In genomic region chr4:37826282-37827029, GRCh38 we compare ENCODE assay signal across 8 cellular contexts. TPM values are rescaled to one million over a fixed set of nuclear protein-coding genes. Genes with fewer than 3 reads are reported as not detected.
DNase-seq lines count a peak whose midpoint lies in the region; ATAC-seq and TF ChIP-seq lines count a peak whose summit lies in the region.

TSS of gene PGM2 (plus strand) at chr4:37826686. CDS start at chr4:37826733, 47 bp downstream.

- in situ Hi-C loops in KBM-7 (cut with MboI; ENCODE audit: low pct_unique_long_range_greater_than_20kb, low sequenced_read_pairs) = loop anchor here (25.0 kb wide), 1 partner anchor 861 kb away; no protein-coding TSS in a partner anchor

- peak within 1 kb of the TSS; percentile 63 to 79; a peak in 3 of 4 replicates for H3K4me3 ChIP-seq in DND-41 (ENCODE audit: low read depth in 1 of 2, low read length in 2 of 2)
- peak within 1 kb of the TSS; percentile 69 to 86 (median 79) for H3K4me3 ChIP-seq in Peyer's patch

- no peaks in the 10 kb centered on the region for H3K9me3 Mint-ChIP-seq in natural killer cell treated with Interleukin-12 subunit alpha and Interleukin-12 subunit beta and Interleukin-15 and Interleukin-18, amount 100 ng/mL, for 72 hours
- H3K9me3 Mint-ChIP-seq in stimulated activated naive CD8-positive, alpha-beta T cell treated with anti-CD3 and anti-CD28 coated beads, Interleukin-15, Interleukin-2, amounts not matched to agents 100 ng/mL and 50 ng/mL, for 24 hours = no peaks in the 10 kb centered on the region

- H3K4me1 ChIP-seq in DND-41 (ENCODE audit: insufficient read depth, low read length) (peaks cover 29% of the 10 kb centered on the region), Peyer's patch (peaks cover 0 to 22% (median 2%) of the 10 kb centered on the region in 4 donors)

- H3K27me3 ChIP-seq in DND-41 (ENCODE audit: insufficient read depth, low read length, poor library complexity) = no peaks in the 10 kb centered on the region
- H3K27me3 ChIP-seq in Peyer's patch = no peaks in the 10 kb centered on the region

- peak within 1 kb of the TSS; percentile 85 for H2AFZ ChIP-seq in DND-41 (ENCODE audit: low read depth, low read length)

- H3K79me2 ChIP-seq in DND-41 (ENCODE audit: insufficient read depth, low read length) = peaks cover 14% of the 10 kb centered on the region

- TF ChIP-seq CTCF in DND-41 (IDR thresholded peaks at IDR 0.05; ENCODE audit: borderline replicate concordance, extremely low read depth, low read length, poor library complexity, severe bottlenecking) = no peak
- peak in 1 of 6 experiments; percentile 1 for TF ChIP-seq CTCF in Peyer's patch (IDR thresholded peaks at IDR 0.05)

- H3K9me3 ChIP-seq in DND-41 (ENCODE audit: insufficient read depth, low read length, severe bottlenecking) (no peaks in the 10 kb centered on the region), Peyer's patch (no peaks in the 10 kb centered on the region)

- H3K36me3 ChIP-seq in DND-41 (ENCODE audit: insufficient read depth, low read length) = peaks cover 21% of the 10 kb centered on the region
- H3K36me3 ChIP-seq in Peyer's patch = peaks cover 0 to 13% (median 0%) of the 10 kb centered on the region in 3 donors

- peak; percentile 82 to 88 for TF ChIP-seq POLR2A in Peyer's patch (IDR thresholded peaks at IDR 0.05)

- peak within 1 kb of the TSS; percentile 80 to 93 for H3K27ac Mint-ChIP-seq in natural killer cell treated with Interleukin-12 subunit alpha and Interleukin-12 subunit beta and Interleukin-15 and Interleukin-18, amount 100 ng/mL, for 72 hours
- H3K27ac Mint-ChIP-seq in stimulated activated naive CD8-positive, alpha-beta T cell treated with anti-CD3 and anti-CD28 coated beads, Interleukin-15, Interleukin-2, amounts not matched to agents 100 ng/mL and 50 ng/mL, for 24 hours = peak within 1 kb of the TSS; percentile 99

- H3K4me2 ChIP-seq in DND-41 (ENCODE audit: insufficient read depth, low read length) = peak within 1 kb of the TSS; percentile 83

- H3K36me3 Mint-ChIP-seq in natural killer cell treated with Interleukin-12 subunit alpha and Interleukin-12 subunit beta and Interleukin-15 and Interleukin-18, amount 100 ng/mL, for 72 hours = peaks cover 17% of the 10 kb centered on the region
- peaks cover 43% of the 10 kb centered on the region for H3K36me3 Mint-ChIP-seq in stimulated activated naive CD8-positive, alpha-beta T cell treated with anti-CD3 and anti-CD28 coated beads, Interleukin-15, Interleukin-2, amounts not matched to agents 100 ng/mL and 50 ng/mL, for 24 hours (ENCODE audit: low read depth)

- H3K27me3 Mint-ChIP-seq in natural killer cell treated with Interleukin-12 subunit alpha and Interleukin-12 subunit beta and Interleukin-15 and Interleukin-18, amount 100 ng/mL, for 72 hours = no peaks in the 10 kb centered on the region
- no peaks in the 10 kb centered on the region for H3K27me3 Mint-ChIP-seq in stimulated activated naive CD8-positive, alpha-beta T cell treated with anti-CD3 and anti-CD28 coated beads, Interleukin-15, Interleukin-2, amounts not matched to agents 100 ng/mL and 50 ng/mL, for 24 hours

- H3K9ac ChIP-seq in DND-41 (ENCODE audit: low read depth, low read length) = peak within 1 kb of the TSS; percentile 83

- H4K20me1 ChIP-seq in DND-41 (ENCODE audit: insufficient read depth, low read length) = no peaks in the 10 kb centered on the region

- ATAC-seq in DND-41 (ENCODE audit: insufficient read depth, low read depth) = peak; percentile 97
- peak; percentile 97 for ATAC-seq in GM21717 (IDR thresholded peaks at IDR 0.05; ENCODE audit: unreplicated experiment)
- peak; percentile 98 to 99 for ATAC-seq in natural killer cell treated with Interleukin-12 subunit alpha and Interleukin-12 subunit beta and Interleukin-15 and Interleukin-18, amount 100 ng/mL, for 72 hours

- H3K4me1 Mint-ChIP-seq in natural killer cell treated with Interleukin-12 subunit alpha and Interleukin-12 subunit beta and Interleukin-15 and Interleukin-18, amount 100 ng/mL, for 72 hours (ENCODE audit: low read depth in 2 of 2) = peaks cover 30 to 37% of the 10 kb centered on the region in 2 donors
- H3K4me1 Mint-ChIP-seq in stimulated activated naive CD8-positive, alpha-beta T cell treated with anti-CD3 and anti-CD28 coated beads, Interleukin-15, Interleukin-2, amounts not matched to agents 100 ng/mL and 50 ng/mL, for 24 hours (ENCODE audit: low read depth) = peaks cover 41% of the 10 kb centered on the region

- H3K27ac ChIP-seq in DND-41 (ENCODE audit: low read length) = peak within 1 kb of the TSS; percentile 76
- peak within 1 kb of the TSS; percentile 73 to 90 (median 75) for H3K27ac ChIP-seq in Peyer's patch

- H3K4me3 Mint-ChIP-seq in natural killer cell treated with Interleukin-12 subunit alpha and Interleukin-12 subunit beta and Interleukin-15 and Interleukin-18, amount 100 ng/mL, for 72 hours = peak within 1 kb of the TSS; percentile 94
- peak within 1 kb of the TSS; percentile 97 for H3K4me3 Mint-ChIP-seq in stimulated activated naive CD8-positive, alpha-beta T cell treated with anti-CD3 and anti-CD28 coated beads, Interleukin-15, Interleukin-2, amounts not matched to agents 100 ng/mL and 50 ng/mL, for 24 hours

- peak; percentile 93 for DNase-seq in DND-41
- peak; percentile 91 for DNase-seq in KBM-7
- DNase-seq in Peyer's patch = peak; percentile 89 to 95 (median 94)
- DNase-seq in activated T-helper 1 cell treated with anti-CD3 and anti-CD28 coated beads, Interleukin-2, amount 50 U/mL, for 16 hours (ENCODE audit: low read depth in 1 of 2, low spot score in 1 of 2) = peak; percentile 78 to 83
- DNase-seq in fibroblast of peridontal ligament (ENCODE audit: extremely low read depth) = peak; percentile 58
- peak; percentile 93 for DNase-seq in natural killer cell treated with Interleukin-12 subunit alpha and Interleukin-12 subunit beta and Interleukin-15 and Interleukin-18, amount 100 ng/mL, for 72 hours (ENCODE audit: low spot score)

RNA-seq across cellular contexts. Expression of gene PGM2, which starts in this region (rescaled TPM):
- 10 to 100 TPM; 11.3 to 27.2 (median 16.5) TPM for total RNA-seq in Peyer's patch
- total RNA-seq in natural killer cell treated with Interleukin-12 subunit alpha and Interleukin-12 subunit beta and Interleukin-15 and Interleukin-18, amount 100 ng/mL, for 72 hours = 10 to 100 TPM; 50.7 to 52.2 TPM

Comparison
In these comparisons a context has a peak if more than half of its experiments do, and no peak if none do; other contexts are left out.
1. Peak in every context shown above with its lines: DNase-seq, ATAC-seq, H3K4me3 ChIP-seq and H3K27ac ChIP-seq.